In genomic region chr1:85502625-85503083, GRCh38 we compare ENCODE assay signal across 9 cellular contexts. TPM values are rescaled to one million over a fixed set of nuclear protein-coding genes. Genes with fewer than 3 reads are reported as not detected.
DNase-seq lines count a peak whose midpoint lies in the region; ATAC-seq, FAIRE-seq and TF ChIP-seq lines count a peak whose summit lies in the region.
"Had no signal": no experiment of that assay in that cellular context is flagged by ENCODE, and none has a peak within 500 bp of the region (broad histone marks: within the 10 kb centered on the region; RNA-seq: fewer than 3 reads in every experiment).

No MANE protein-coding gene starts in this region.

- CTCF ChIA-PET in activated CD4-positive, alpha-beta T cell treated with anti-CD3 and anti-CD28 coated beads for 36 hours (lab: Charles Lee), result no interaction called here

- no peak overlapping the region for H2AFZ ChIP-seq in astrocyte (ENCODE audit: low read depth, low read length)

- H3K4me3 ChIP-seq in LNCaP clone FGC (ENCODE audit: low read depth, low read length), result no peak overlapping the region
- H3K4me3 ChIP-seq in astrocyte (ENCODE audit: insufficient read depth, low read depth, low read length), result no peak overlapping the region

- peaks cover 18% of the 10 kb centered on the region for H3K36me3 Mint-ChIP-seq in astrocyte (ENCODE audit: low read depth, unreplicated experiment)
- no peaks in the 10 kb centered on the region for H3K36me3 Mint-ChIP-seq in activated CD4-positive, alpha-beta T cell treated with anti-CD3 and anti-CD28 coated beads for 36 hours (ENCODE audit: low read depth)

- H4K20me1 ChIP-seq in astrocyte (ENCODE audit: insufficient read depth, low read length), result peaks cover 55% of the 10 kb centered on the region

- H3K27me3 ChIP-seq in astrocyte (ENCODE audit: insufficient read depth, low read length), result no peaks in the 10 kb centered on the region
- H3K27me3 ChIP-seq: neutrophil had no signal

- intact Hi-C loops in activated CD4-positive, alpha-beta T cell treated with anti-CD3 and anti-CD28 coated beads for 36 hours (cut with DNase I, micrococcal nuclease), result no loop called here

- no peak overlapping the region for H3K27ac Mint-ChIP-seq in astrocyte (ENCODE audit: unreplicated experiment)
- no peak overlapping the region for H3K27ac Mint-ChIP-seq in activated CD4-positive, alpha-beta T cell treated with anti-CD3 and anti-CD28 coated beads for 36 hours

- DNase-seq in D721Med (ENCODE audit: insufficient read length, low spot score), result no peak
- DNase-seq in LNCaP clone FGC (ENCODE audit: low read depth), result peak; percentile 62
- DNase-seq in astrocyte (ENCODE audit: low read depth), result peak; percentile 54
- peak; percentile 68 for DNase-seq in iPS-NIHi7 (ENCODE audit: extremely low spot score)
- DNase-seq in ureter (ENCODE audit: low spot score), result peak; percentile 62
- DNase-seq in activated CD4-positive, alpha-beta T cell treated with anti-CD3 and anti-CD28 coated beads for 36 hours, result no peak
- DNase-seq in cortex of kidney (lab: John Stamatoyannopoulos, UW), result no peak

- ATAC-seq in activated CD4-positive, alpha-beta T cell treated with anti-CD3 and anti-CD28 coated beads for 36 hours, result no peak
- no peak for ATAC-seq in HG03571 (IDR thresholded peaks at IDR 0.05; ENCODE audit: unreplicated experiment)

- peaks cover 3% of the 10 kb centered on the region for H3K9me3 Mint-ChIP-seq in astrocyte (ENCODE audit: unreplicated experiment)
- H3K9me3 Mint-ChIP-seq in activated CD4-positive, alpha-beta T cell treated with anti-CD3 and anti-CD28 coated beads for 36 hours (ENCODE audit: low read depth), result peaks cover 12% of the 10 kb centered on the region

- TF ChIP-seq CTCF in D721Med (IDR thresholded peaks at IDR 0.05; ENCODE audit: insufficient read depth, missing control alignments), result peak; percentile 44
- peak; percentile 58 for TF ChIP-seq CTCF in LNCaP clone FGC (IDR thresholded peaks at IDR 0.05; ENCODE audit: control insufficient read depth, extremely low read depth, insufficient read depth)
- peak; percentile 43 for TF ChIP-seq CTCF in astrocyte (IDR thresholded peaks at IDR 0.05; ENCODE audit: insufficient read depth, low read depth, low read length)

- peak overlapping the region; percentile 20 for H3K27ac ChIP-seq in astrocyte (ENCODE audit: low read depth, low read length)
- H3K27ac ChIP-seq: neutrophil had no signal

- no peak overlapping the region for H3K4me2 ChIP-seq in astrocyte (ENCODE audit: low read length)

- peaks cover 88% of the 10 kb centered on the region for H3K79me2 ChIP-seq in astrocyte (ENCODE audit: insufficient read depth, low read length)

- POLR2A ChIA-PET in activated CD4-positive, alpha-beta T cell treated with anti-CD3 and anti-CD28 coated beads for 36 hours (lab: Charles Lee), result interaction anchor here (0.7 kb wide), 1 partner anchor 66 kb away, joined by 3 read pairs; no protein-coding TSS in a partner anchor

- no peaks in the 10 kb centered on the region for H3K27me3 Mint-ChIP-seq in astrocyte (ENCODE audit: low read depth, unreplicated experiment)
- H3K27me3 Mint-ChIP-seq in activated CD4-positive, alpha-beta T cell treated with anti-CD3 and anti-CD28 coated beads for 36 hours, result peaks cover 19% of the 10 kb centered on the region

- H3K36me3 ChIP-seq in astrocyte (ENCODE audit: insufficient read depth, low read length), result peaks cover 8% of the 10 kb centered on the region
- H3K36me3 ChIP-seq: neutrophil had no signal

- FAIRE-seq in D721Med (lab: Jason Lieb, UNC) (no peak), astrocyte (lab: Jason Lieb, UNC) (no peak)

- H3K4me3 Mint-ChIP-seq in astrocyte (ENCODE audit: unreplicated experiment), result peak overlapping the region; percentile 6
- no peak overlapping the region for H3K4me3 Mint-ChIP-seq in activated CD4-positive, alpha-beta T cell treated with anti-CD3 and anti-CD28 coated beads for 36 hours

- H3K4me1 Mint-ChIP-seq in astrocyte (ENCODE audit: low read depth, unreplicated experiment), result peaks cover 41% of the 10 kb centered on the region
- H3K4me1 Mint-ChIP-seq in activated CD4-positive, alpha-beta T cell treated with anti-CD3 and anti-CD28 coated beads for 36 hours, result no peaks in the 10 kb centered on the region

- H3K9me3 ChIP-seq in astrocyte (ENCODE audit: insufficient read depth, low read depth, low read length), result no peaks in the 10 kb centered on the region
- H3K9me3 ChIP-seq: neutrophil had no signal

- no peak overlapping the region for H3K9ac ChIP-seq in astrocyte (ENCODE audit: low read length)

- peaks cover 10% of the 10 kb centered on the region for H3K4me1 ChIP-seq in astrocyte (ENCODE audit: insufficient read depth, low read length)

RNA-seq across cellular contexts. Expression of gene DDAH1, which starts 37.7 kb away (rescaled TPM):
- total RNA-seq in astrocyte (76.7 and 112 TPM in 2 replicates), ureter (51.2 TPM)
- total RNA-seq in activated CD4-positive, alpha-beta T cell treated with anti-CD3 and anti-CD28 coated beads for 36 hours, result under 1 TPM; 0.09 to 0.11 TPM

Comparison
In these comparisons a context has a peak if more than half of its experiments do, and no peak if none do; other contexts are left out.
1. DNase-seq: peak in LNCaP clone FGC (single experiment), astrocyte (single experiment), iPS-NIHi7 (single experiment) and ureter (single experiment); none in D721Med (single experiment), activated CD4-positive, alpha-beta T cell treated with anti-CD3 and anti-CD28 coated beads for 36 hours (single experiment) and cortex of kidney (single experiment).
2. RNA of gene DDAH1, which starts 37.7 kb away (total RNA-seq): 76.7 to 112 TPM in astrocyte and 51.2 TPM in ureter (single experiment); 0.09 to 0.11 TPM in activated CD4-positive, alpha-beta T cell treated with anti-CD3 and anti-CD28 coated beads for 36 hours; every median in the first group is over 10 times any median in the second.
3. Peak in every context shown above with its lines, with median percentiles within 50 percentile points of each other: CTCF ChIP-seq.